Comparison of ENCODE assay signal across 8 cellular contexts in genomic region chr20:35743693-35744491, GRCh38. TPM values are rescaled to one million over a fixed set of nuclear protein-coding genes. Genes with fewer than 3 reads are reported as not detected.
DNase-seq lines count a peak whose midpoint lies in the region; ATAC-seq and TF ChIP-seq lines count a peak whose summit lies in the region.

No MANE protein-coding gene starts in this region.

- peak overlapping the region; percentile 98 for H3K27ac Mint-ChIP-seq in activated T-helper 17 cell treated with anti-CD3 and anti-CD28 coated beads, Interleukin-2, amount 50 U/mL, for 72 hours

- H3K27ac ChIP-seq in cardiac muscle cell (peak overlapping the region; percentile 99), lower lobe of right lung (peak overlapping the region; percentile 100), tibial nerve (peak overlapping the region; percentile 97 to 99 (median 98))

- no peak for ATAC-seq in Right ventricle myocardium superior (ENCODE audit: poor library complexity)
- peak; percentile 10 for ATAC-seq in activated T-helper 17 cell treated with anti-CD3 and anti-CD28 coated beads, Interleukin-2, amount 50 U/mL, for 72 hours (replicated peaks)
- no peak for ATAC-seq in lower lobe of right lung
- ATAC-seq in GM19397 (IDR thresholded peaks at IDR 0.05; ENCODE audit: unreplicated experiment), result no peak

- H3K9me3 ChIP-seq in cardiac muscle cell (ENCODE audit: low read depth), result no peaks in the 10 kb centered on the region
- H3K9me3 ChIP-seq in lower lobe of right lung, result no peaks in the 10 kb centered on the region
- H3K9me3 ChIP-seq in tibial nerve, result no peaks in the 10 kb centered on the region

- peak overlapping the region; percentile 90 for H3K4me3 Mint-ChIP-seq in activated T-helper 17 cell treated with anti-CD3 and anti-CD28 coated beads, Interleukin-2, amount 50 U/mL, for 72 hours

- no peaks in the 10 kb centered on the region for H3K27me3 Mint-ChIP-seq in activated T-helper 17 cell treated with anti-CD3 and anti-CD28 coated beads, Interleukin-2, amount 50 U/mL, for 72 hours

- H3K4me3 ChIP-seq in cardiac muscle cell (no peak overlapping the region), lower lobe of right lung (peak overlapping the region; percentile 85), tibial nerve (peak overlapping the region in 2 of 4 donors; percentile 7 to 64)

- 66 to 70% methylated on average over 15 of the region's 15 CpGs for WGBS in tibial nerve, 2 donors

- H3K36me3 ChIP-seq in cardiac muscle cell (peaks cover 22% of the 10 kb centered on the region), lower lobe of right lung (peaks cover 19% of the 10 kb centered on the region), tibial nerve (peaks cover 0 to 14% (median under 1%) of the 10 kb centered on the region in 3 donors)

- H3K9me3 Mint-ChIP-seq in activated T-helper 17 cell treated with anti-CD3 and anti-CD28 coated beads, Interleukin-2, amount 50 U/mL, for 72 hours, result no peaks in the 10 kb centered on the region

- intact Hi-C loops in Right ventricle myocardium superior (cut with DNase I) (loop anchor here (2.0 to 10.0 kb wide), 2 partner anchors 27 to 141 kb away; no protein-coding TSS in a partner anchor), lower lobe of right lung (cut with DNase I) (no loop called here)

- no peak for TF ChIP-seq EP300 in tibial nerve (IDR thresholded peaks at IDR 0.05)

- H3K4me1 ChIP-seq in cardiac muscle cell (ENCODE audit: low read depth) (peaks cover 23% of the 10 kb centered on the region), lower lobe of right lung (peaks cover 36% of the 10 kb centered on the region), tibial nerve (peaks cover 6 to 29% (median 24%) of the 10 kb centered on the region in 4 donors)

- H3K27me3 ChIP-seq in cardiac muscle cell, result no peaks in the 10 kb centered on the region
- H3K27me3 ChIP-seq in lower lobe of right lung (ENCODE audit: low read depth), result no peaks in the 10 kb centered on the region
- H3K27me3 ChIP-seq in tibial nerve, result no peaks in the 10 kb centered on the region

- H3K36me3 Mint-ChIP-seq in activated T-helper 17 cell treated with anti-CD3 and anti-CD28 coated beads, Interleukin-2, amount 50 U/mL, for 72 hours (ENCODE audit: low read depth), result peaks cover 38% of the 10 kb centered on the region

- no peak for TF ChIP-seq CTCF in cardiac muscle cell (IDR thresholded peaks at IDR 0.05; ENCODE audit: low read depth, low read length)
- TF ChIP-seq CTCF in lower lobe of right lung (IDR thresholded peaks at IDR 0.05), result no peak
- TF ChIP-seq CTCF in tibial nerve (IDR thresholded peaks at IDR 0.05), result no peak

- H3K4me1 Mint-ChIP-seq in activated T-helper 17 cell treated with anti-CD3 and anti-CD28 coated beads, Interleukin-2, amount 50 U/mL, for 72 hours, result peaks cover 20% of the 10 kb centered on the region

- TF ChIP-seq POLR2A in tibial nerve (IDR thresholded peaks at IDR 0.05), result no peak

- DNase-seq in cardiac muscle cell (ENCODE audit: low read depth in 1 of 2, low spot score in 1 of 2) (no peak), Right ventricle myocardium superior (no peak), lower lobe of right lung (peak; percentile 58), tibial nerve (ENCODE audit: low spot score in 2 of 2) (no peak), cerebellar nuclear complex (lab: John Stamatoyannopoulos, UW) (no peak)
- DNase-seq in stimulated activated CD4-positive, alpha-beta T cell treated with anti-CD3 and anti-CD28 coated beads, Interleukin-4, amount 100 ng/mL, for 4 hours, result no peak

RNA-seq across cellular contexts. Expression of gene RBM39, which starts 1.8 kb away (rescaled TPM):
- total RNA-seq in cardiac muscle cell (235 and 299 TPM in 2 replicates), Right ventricle myocardium superior (134 TPM), lower lobe of right lung (299 TPM), tibial nerve (100 to 1,000 TPM; 410 to 504 (median 446) TPM)
- polyA plus RNA-seq in cardiac muscle cell, result 202 and 214 TPM in 2 replicates
- 100 to 1,000 TPM; 295 to 359 TPM for total RNA-seq in activated T-helper 17 cell treated with anti-CD3 and anti-CD28 coated beads, Interleukin-2, amount 50 U/mL, for 72 hours

RNA-seq across cellular contexts. Expression of gene PHF20, which starts 27.9 kb away (rescaled TPM):
- total RNA-seq in cardiac muscle cell (42.0 and 42.6 TPM in 2 replicates), Right ventricle myocardium superior (37.2 TPM), lower lobe of right lung (47.9 TPM), tibial nerve (10 to 100 TPM; 30.0 to 76.8 (median 57.1) TPM)
- polyA plus RNA-seq in cardiac muscle cell, result 44.6 and 49.6 TPM in 2 replicates
- 10 to 100 TPM; 70.3 to 73.0 TPM for total RNA-seq in activated T-helper 17 cell treated with anti-CD3 and anti-CD28 coated beads, Interleukin-2, amount 50 U/mL, for 72 hours

RNA-seq across cellular contexts. Expression of gene ROMO1, which starts 44.7 kb away (rescaled TPM):
- total RNA-seq in cardiac muscle cell (205 and 356 TPM in 2 replicates), Right ventricle myocardium superior (198 TPM), lower lobe of right lung (81.7 TPM), tibial nerve (100 to 1,000 TPM; 237 to 447 (median 320) TPM)
- polyA plus RNA-seq in cardiac muscle cell, result 646 and 743 TPM in 2 replicates
- 100 to 1,000 TPM in 1 of 2 donors, 10 to 100 TPM in 1; 93.0 to 134 TPM for total RNA-seq in activated T-helper 17 cell treated with anti-CD3 and anti-CD28 coated beads, Interleukin-2, amount 50 U/mL, for 72 hours

RNA-seq across cellular contexts. Expression of gene NFS1, which starts 44.7 kb away (rescaled TPM):
- total RNA-seq in cardiac muscle cell, result 32.6 and 39.3 TPM in 2 replicates
- polyA plus RNA-seq in cardiac muscle cell, result 43.9 and 52.4 TPM in 2 replicates
- total RNA-seq in Right ventricle myocardium superior, result 53.2 TPM
- 10 to 100 TPM; 41.1 to 49.2 TPM for total RNA-seq in activated T-helper 17 cell treated with anti-CD3 and anti-CD28 coated beads, Interleukin-2, amount 50 U/mL, for 72 hours
- total RNA-seq in lower lobe of right lung, result 22.2 TPM
- 10 to 100 TPM; 17.7 to 64.1 (median 34.5) TPM for total RNA-seq in tibial nerve
